Comparison of ENCODE assay signal across 8 cellular contexts in the genomic region with DNA sequence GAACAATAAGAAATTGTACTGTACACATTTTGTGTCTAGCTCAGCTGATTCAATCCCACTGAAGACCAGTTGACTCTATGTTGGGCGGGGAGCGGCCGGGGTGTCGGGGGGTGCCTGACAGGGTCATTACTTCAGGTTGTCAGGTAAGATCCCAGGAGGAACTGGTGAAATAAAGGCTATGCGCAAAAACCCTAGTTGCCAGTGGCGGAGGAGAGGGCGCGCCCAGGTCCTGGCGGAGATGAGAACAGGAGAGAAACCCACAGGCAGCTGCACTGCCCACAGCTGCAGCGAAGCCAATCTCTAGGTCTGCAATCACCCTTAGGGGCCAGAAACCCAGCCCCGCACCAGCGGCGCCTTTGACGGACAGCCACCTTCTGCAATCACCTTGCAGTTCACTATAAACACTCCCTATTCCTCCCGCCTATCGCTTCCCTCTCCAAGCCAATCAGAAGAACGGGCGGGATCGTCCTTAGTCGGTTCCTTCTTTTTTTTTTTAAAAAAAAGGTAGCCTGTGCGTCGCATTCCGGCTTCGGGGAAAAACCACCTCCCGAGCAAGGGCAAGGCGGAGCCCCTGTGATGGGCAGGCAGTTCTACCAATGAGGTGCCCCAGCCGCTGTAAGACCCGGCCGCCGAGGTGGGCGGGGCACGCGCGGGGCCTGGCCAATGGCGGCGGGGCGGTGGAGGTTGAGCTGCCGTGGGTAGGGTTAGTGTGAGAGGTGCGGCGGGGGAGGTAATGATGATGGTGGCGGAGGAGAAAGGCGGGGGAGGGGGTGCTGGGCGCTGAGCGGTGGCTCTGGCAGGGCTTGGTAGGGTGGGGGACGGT. TPM values are rescaled to one million over a fixed set of nuclear protein-coding genes. Genes with fewer than 3 reads are reported as not detected.
A peak's percentile ranks its signal among the peaks of the same experiment; 100 is the strongest.
DNase-seq lines count a peak whose midpoint lies in the region; ATAC-seq, FAIRE-seq and TF ChIP-seq lines count a peak whose summit lies in the region.

A gene (plus strand): TSS at position 707 of the 823 bp plus-strand sequence. CDS start 1,479 bp downstream, outside the sequence.

- peak within 1 kb of the TSS; percentile 74 for H3K27ac Mint-ChIP-seq in activated CD4-positive, alpha-beta memory T cell treated with anti-CD3 and anti-CD28 coated beads for 36 hours

- peak; percentile 56 for TF ChIP-seq RAD21 in HepG2 (CRISPR knock-in tag; IDR thresholded peaks at IDR 0.05)

- H3K9ac ChIP-seq in HepG2 (ENCODE audit: insufficient read depth, low read depth, low read length): peak within 1 kb of the TSS; percentile 81

- BruUV-seq in HepG2 (replicated peaks; lab: Mats Ljungman, UMichigan): no TSS peak

- peaks cover 1 to 9% of the 10 kb centered on the region in 2 experiments; a peak in 3 of 5 replicates for H3K36me3 ChIP-seq in HepG2 (replicated peaks in 1 of 2; ENCODE audit: control insufficient read depth in 1 of 2, insufficient read depth in 2 of 2, low read length in 2 of 2)

- in situ Hi-C loops in HepG2 (cut with HindIII; ENCODE audit: extremely low pct_ligation_motif_present, low pct_unique_long_range_greater_than_20kb): loop anchor here (5.0 kb wide), 2 partner anchors 133 to 248 kb away; no protein-coding TSS in a partner anchor

- under 1% methylated on average over 45 of the region's 45 CpGs for WGBS in HepG2 (ENCODE audit: low lambda C conversion rate)

- intact Hi-C loops in activated CD4-positive, alpha-beta memory T cell treated with anti-CD3 and anti-CD28 coated beads for 36 hours (cut with micrococcal nuclease): loop anchor here (1.0 to 10.0 kb wide), 9 partner anchors 198 to 1233 kb away; a partner anchor contains a TSS
- intact Hi-C loops in HepG2 (cut with micrococcal nuclease; ENCODE audit: unreplicated experiment): loop anchor here (1.0 to 5.0 kb wide), 5 partner anchors 63 to 178 kb away; no protein-coding TSS in a partner anchor

- peak within 1 kb of the TSS; percentile 70 for H3K27ac ChIP-seq in HepG2 (ENCODE audit: extremely low read length, insufficient read depth, low read length)

- peak; percentile 93 for ATAC-seq in GM19438 (IDR thresholded peaks at IDR 0.05; ENCODE audit: low read depth, unreplicated experiment)
- ATAC-seq in HG03575 (IDR thresholded peaks at IDR 0.05; ENCODE audit: extremely low read depth, insufficient number of reproducible peaks, low FRiP score, unreplicated experiment): peak; percentile 97
- ATAC-seq in HepG2: peak; percentile 94

- H4K20me1 ChIP-seq in HepG2 (ENCODE audit: insufficient read depth, low read length): no peaks in the 10 kb centered on the region

- peaks cover 28% of the 10 kb centered on the region for H3K4me1 Mint-ChIP-seq in activated CD4-positive, alpha-beta memory T cell treated with anti-CD3 and anti-CD28 coated beads for 36 hours (ENCODE audit: low read depth)

- CTCF ChIA-PET in activated CD4-positive, alpha-beta memory T cell treated with anti-CD3 and anti-CD28 coated beads for 36 hours (lab: Charles Lee): interaction anchor here (1.2 kb wide), 1 partner anchor 19 kb away, joined by 3 read pairs; no protein-coding TSS in a partner anchor
- CTCF ChIA-PET in HepG2 (lab: Yijun Ruan, JAX; ENCODE audit: low intra/inter-chr PET ratio, low total read pairs): interaction anchor here (0.7 kb wide), 1 partner anchor 70 kb away, joined by 3 read pairs; no protein-coding TSS in a partner anchor

- no peaks in the 10 kb centered on the region for H3K27me3 Mint-ChIP-seq in activated CD4-positive, alpha-beta memory T cell treated with anti-CD3 and anti-CD28 coated beads for 36 hours

- no peaks in the 10 kb centered on the region; a peak in 1 of 5 replicates for H3K27me3 ChIP-seq in HepG2 (ENCODE audit: control insufficient read depth in 1 of 2, insufficient read depth in 2 of 2, low read length in 2 of 2)

- H3K4me3 Mint-ChIP-seq in activated CD4-positive, alpha-beta memory T cell treated with anti-CD3 and anti-CD28 coated beads for 36 hours: peak within 1 kb of the TSS; percentile 76

- TF ChIP-seq EP300 in HepG2 (IDR thresholded peaks at IDR 0.05; ENCODE audit: low read depth in 2 of 2, low read length in 2 of 2) (peak in 1 of 2 experiments; percentile 7; a peak in 2 of 4 replicates), HepG2 (CRISPR knock-in tag; IDR thresholded peaks at IDR 0.05; ENCODE audit: borderline replicate concordance) (no peak)

- H3K9me3 ChIP-seq in HepG2 (ENCODE audit: low read length): no peaks in the 10 kb centered on the region

- H3K36me3 Mint-ChIP-seq in activated CD4-positive, alpha-beta memory T cell treated with anti-CD3 and anti-CD28 coated beads for 36 hours: peaks cover 9% of the 10 kb centered on the region

- peak; percentile 99 for DNase-seq in CD1c-positive myeloid dendritic cell (ENCODE audit: extremely low spot score)
- DNase-seq in NCI-H82 treated with DMSO at 0.1 percent for 48 hours (lab: John Stamatoyannopoulos, UW; ENCODE audit: unreplicated experiment): peak; percentile 99
- DNase-seq in activated CD4-positive, alpha-beta memory T cell treated with anti-CD3 and anti-CD28 coated beads for 36 hours: peak; percentile 98
- peak; percentile 100 for DNase-seq in dermis microvascular lymphatic vessel endothelial cell (ENCODE audit: low read depth in 2 of 2)
- DNase-seq in HepG2 (ENCODE audit: low spot score): peak; percentile 100
- peak; percentile 98 for DNase-seq in stimulated activated CD4-positive, alpha-beta T cell treated with anti-CD3 and anti-CD28 coated beads, Interleukin-4, amount 100 ng/mL, for 1 hour

- H3K9me3 Mint-ChIP-seq in activated CD4-positive, alpha-beta memory T cell treated with anti-CD3 and anti-CD28 coated beads for 36 hours: no peaks in the 10 kb centered on the region

- peaks cover 19% of the 10 kb centered on the region for H3K4me1 ChIP-seq in HepG2 (ENCODE audit: insufficient read depth, low read length)

- TF ChIP-seq POLR2A in HepG2 (IDR thresholded peaks at IDR 0.05; ENCODE audit: insufficient read depth in 1 of 2, low read depth in 2 of 2, low read length in 2 of 2): peak; percentile 91 to 99

- TF ChIP-seq CTCF in HepG2 (CRISPR knock-in tag; IDR thresholded peaks at IDR 0.05): no peak; the same call in 1 of the 2 replicates

- H3K4me2 ChIP-seq in HepG2 (ENCODE audit: low read depth, low read length): peak within 1 kb of the TSS; percentile 95

- peaks cover 46% of the 10 kb centered on the region for H3K79me2 ChIP-seq in HepG2 (ENCODE audit: insufficient read depth, low read length)

- FAIRE-seq in HepG2 (lab: Jason Lieb, UNC): peak; percentile 75

- H2AFZ ChIP-seq in HepG2 (ENCODE audit: low read length): no peak within 1 kb of the TSS

- POLR2A ChIA-PET in activated CD4-positive, alpha-beta memory T cell treated with anti-CD3 and anti-CD28 coated beads for 36 hours (lab: Charles Lee): no interaction called here
- POLR2A ChIA-PET in HepG2 (lab: Yijun Ruan, JAX): interaction anchor here (0.6 to 2.6 kb wide), 44 partner anchors 8 to 488 kb away, joined by 3 to 55 read pairs (median 4); no protein-coding TSS in a partner anchor

- peak within 1 kb of the TSS; percentile 77 to 97 (median 94) for H3K4me3 ChIP-seq in HepG2 (replicated peaks in 1 of 3; ENCODE audit: insufficient read depth in 1 of 3, low read depth in 2 of 3, low read length in 3 of 3)

TF ChIP-seq in HepG2, 621 proteins besides CTCF, POLR2A, EP300 and RAD21 (continues in another document):
- TF ChIP-seq HOXA5 (CRISPR knock-in tag; IDR thresholded peaks at IDR 0.05): no peak; the same call in 1 of the 2 replicates
- peak; percentile 30; the same call in 1 of the 2 replicates for TF ChIP-seq GABPA (IDR thresholded peaks at IDR 0.05; ENCODE audit: low read depth, low read length)
- TF ChIP-seq GABPA (CRISPR knock-in tag; IDR thresholded peaks at IDR 0.05; ENCODE audit: low read depth): peak; percentile 73
- no peak for TF ChIP-seq ZNF383 (CRISPR knock-in tag; IDR thresholded peaks at IDR 0.05; ENCODE audit: borderline replicate concordance)
- TF ChIP-seq, protein P1, sequence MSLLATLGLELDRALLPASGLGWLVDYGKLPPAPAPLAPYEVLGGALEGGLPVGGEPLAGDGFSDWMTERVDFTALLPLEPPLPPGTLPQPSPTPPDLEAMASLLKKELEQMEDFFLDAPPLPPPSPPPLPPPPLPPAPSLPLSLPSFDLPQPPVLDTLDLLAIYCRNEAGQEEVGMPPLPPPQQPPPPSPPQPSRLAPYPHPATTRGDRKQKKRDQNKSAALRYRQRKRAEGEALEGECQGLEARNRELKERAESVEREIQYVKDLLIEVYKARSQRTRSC (CRISPR knock-in tag; IDR thresholded peaks at IDR 0.05; ENCODE audit: low read depth): no peak

RNA-seq across cellular contexts. Expression of the gene that starts here (rescaled TPM):
- 10 to 100 TPM; 23.5 to 23.6 TPM for total RNA-seq in activated CD4-positive, alpha-beta memory T cell treated with anti-CD3 and anti-CD28 coated beads for 36 hours
- total RNA-seq in dermis microvascular lymphatic vessel endothelial cell (13.1 and 15.9 TPM in 2 replicates), HepG2 (2016; rRNA removed; fragmentation: Illumina TruSeq; extraction: Trizol) (93.5 and 122 TPM in 2 replicates)
- 97.2 and 110 TPM in 2 replicates for total RNA-seq in HepG2 (2016; cell fraction: cytosol; rRNA removed; fragmentation: Illumina TruSeq; extraction: Trizol; ENCODE audit: low read depth)
- total RNA-seq in HepG2 (2016; cell fraction: insoluble cytoplasmic fraction; rRNA removed; fragmentation: Illumina TruSeq; extraction: Trizol): 95.7 and 116 TPM in 2 replicates
- total RNA-seq in HepG2 (2016; cell fraction: membrane; rRNA removed; fragmentation: Illumina TruSeq; extraction: Trizol): 85.7 and 89.7 TPM in 2 replicates
- total RNA-seq in HepG2 (2016; cell fraction: nucleus; rRNA removed; fragmentation: Illumina TruSeq; extraction: Trizol): 203 and 204 TPM in 2 replicates
- 133 and 146 TPM in 2 replicates for polyA plus RNA-seq in HepG2 (2011; rRNA removed)
- polyA plus RNA-seq in HepG2 (2011; cell fraction: cytosol; rRNA removed): 63.6 and 104 TPM in 2 replicates
- polyA plus RNA-seq in HepG2 (2011; cell fraction: nucleus; rRNA removed): 143 and 176 TPM in 2 replicates
- polyA plus RNA-seq in HepG2 (2012): 168 and 275 TPM in 2 replicates
- 15.0 and 16.3 TPM in 2 replicates for polyA plus RNA-seq in HepG2 (2016; cell fraction: cytosol; fragmentation: Illumina TruSeq; extraction: Trizol; ENCODE audit: low read depth)
- polyA plus RNA-seq in HepG2 (2016; cell fraction: insoluble cytoplasmic fraction; fragmentation: Illumina TruSeq; extraction: Trizol; ENCODE audit: low read depth): 115 and 119 TPM in 2 replicates
- 32.6 and 37.1 TPM in 2 replicates for polyA plus RNA-seq in HepG2 (2016; cell fraction: membrane; fragmentation: Illumina TruSeq; extraction: Trizol; ENCODE audit: low read depth)
- polyA plus RNA-seq in HepG2 (2016; cell fraction: nucleus; fragmentation: Illumina TruSeq; extraction: Trizol; ENCODE audit: insufficient read depth, low read depth): 123 and 129 TPM in 2 replicates
- 26.4 and 224 TPM in 2 replicates for polyA minus RNA-seq in HepG2 (2011; rRNA and poly(A)+ RNA removed; ENCODE audit: low replicate concordance)
- 152 and 197 TPM in 2 replicates for polyA minus RNA-seq in HepG2 (2011; cell fraction: cytosol; rRNA and poly(A)+ RNA removed)
- 1,403 and 1,733 TPM in 2 replicates for polyA minus RNA-seq in HepG2 (2011; cell fraction: nucleus; rRNA and poly(A)+ RNA removed)

Comparison
In these comparisons a context has a peak if more than half of its experiments do, and no peak if none do; other contexts are left out.
1. Peak in every context shown above with its lines: DNase-seq, ATAC-seq, H3K4me3 ChIP-seq and H3K27ac ChIP-seq.